In genomic region chr2:16675781-16676180, GRCh38 we compare ENCODE assay signal across 27 cellular contexts.
"Had no signal": no experiment of that assay in that cellular context is flagged by ENCODE, and none has a peak within 500 bp of the region (broad histone marks: within the 10 kb centered on the region; RNA-seq: fewer than 3 reads in every experiment).

No MANE protein-coding gene starts in this region.

- H3K27ac ChIP-seq: colonic mucosa, epithelial cell of prostate, gastrocnemius medialis, heart left ventricle, hepatocyte, left lung, neutrophil, pancreas, right lobe of liver, stomach, thyroid gland had no signal

- H2AFZ ChIP-seq: hepatocyte had no signal

- H3K4me2 ChIP-seq: hepatocyte had no signal

- H3K9me3 ChIP-seq: colonic mucosa, pancreas, right lobe of liver, thyroid gland had no signal

- H3K4me3 ChIP-seq: colonic mucosa, gastrocnemius medialis, heart left ventricle, hepatocyte, left lung, mucosa of descending colon, pancreas, right lobe of liver, stomach, thyroid gland had no signal

- DNase-seq: colonic mucosa; effector CD8-positive, alpha-beta T cell; endodermal cell; foreskin fibroblast; gastrocnemius medialis; heart left ventricle; kidney; left lung; mesenchymal stem cell; mucosa of descending colon; naive B cell; pancreas; right lobe of liver; small intestine; stimulated activated CD4-positive, alpha-beta T cell treated with anti-CD3 and anti-CD28 coated beads, Interleukin-12 subunit alpha, Interleukin-12 subunit beta, amount 100 ng/mL, for 4 hours; stimulated activated CD4-positive, alpha-beta T cell treated with anti-CD3 and anti-CD28 coated beads, Interleukin-1b, Interleukin-23, amount 100 ng/mL, for 48 hours; stimulated activated CD4-positive, alpha-beta T cell treated with anti-CD3 and anti-CD28 coated beads, Interleukin-4, amount 100 ng/mL, for 1 hour; stimulated activated CD8-positive, alpha-beta memory T cell treated with anti-CD3 and anti-CD28 coated beads, Interleukin-4, amount 100 ng/mL, for 48 hours; stimulated activated naive CD4-positive, alpha-beta T cell treated with Interleukin-2 at 50 U/mL for 16 hours; stomach; thyroid gland; trophoblast cell had no signal

- H3K36me3 ChIP-seq: colonic mucosa, gastrocnemius medialis, heart left ventricle, left lung, neutrophil, pancreas, right lobe of liver, stomach, thyroid gland had no signal

- H3K4me1 ChIP-seq: colonic mucosa, gastrocnemius medialis, heart left ventricle, left lung, pancreas, right lobe of liver, stomach, thyroid gland had no signal

- H3K27me3 ChIP-seq: colonic mucosa, gastrocnemius medialis, heart left ventricle, hepatocyte, left lung, neutrophil, right lobe of liver, stomach, thyroid gland had no signal

- ATAC-seq: esophagus mucosa; gastrocnemius medialis; heart left ventricle; left lung; mucosa of descending colon; natural killer cell treated with Interleukin-12 subunit alpha and Interleukin-12 subunit beta and Interleukin-15 and Interleukin-18, amount 100 ng/mL, for 72 hours; pancreas had no signal

- H3K79me2 ChIP-seq: hepatocyte had no signal
